Comparison of ENCODE assay signal across 28 cellular contexts in genomic region chr10:79932841-79933379, GRCh38. TPM values are rescaled to one million over a fixed set of nuclear protein-coding genes. Genes with fewer than 3 reads are reported as not detected.
"Had no signal": no experiment of that assay in that cellular context is flagged by ENCODE, and none has a peak within 500 bp of the region (broad histone marks: within the 10 kb centered on the region; RNA-seq: fewer than 3 reads in every experiment).

No MANE protein-coding gene starts in this region.

- H3K27me3 ChIP-seq: right atrium auricular region, thyroid gland had no signal

- ATAC-seq: heart right ventricle; left colon; naive thymus-derived CD8-positive, alpha-beta T cell; sciatic nerve; stimulated activated effector memory CD8-positive, alpha-beta T cell treated with anti-CD3 and anti-CD28 coated beads, Interleukin-12 subunit alpha, Interleukin-12 subunit beta, amount 100 ng/mL, for 72 hours had no signal

- H3K4me3 Mint-ChIP-seq: naive thymus-derived CD8-positive, alpha-beta T cell; nephron progenitor cell; stimulated activated effector memory CD8-positive, alpha-beta T cell treated with anti-CD3 and anti-CD28 coated beads, Interleukin-12 subunit alpha, Interleukin-12 subunit beta, amount 100 ng/mL, for 72 hours had no signal

- H3K9me3 ChIP-seq: esophagus muscularis mucosa, heart right ventricle, prostate gland, right atrium auricular region, stomach, thyroid gland had no signal

- H3K4me3 ChIP-seq: dorsolateral prefrontal cortex, esophagus muscularis mucosa, heart right ventricle, prostate gland, right atrium auricular region, smooth muscle cell, stomach, thyroid gland had no signal

- H3K4me1 ChIP-seq: right atrium auricular region, thyroid gland had no signal

- H3K27ac Mint-ChIP-seq: naive thymus-derived CD8-positive, alpha-beta T cell; nephron progenitor cell; stimulated activated effector memory CD8-positive, alpha-beta T cell treated with anti-CD3 and anti-CD28 coated beads, Interleukin-12 subunit alpha, Interleukin-12 subunit beta, amount 100 ng/mL, for 72 hours had no signal

- H3K36me3 Mint-ChIP-seq: naive thymus-derived CD8-positive, alpha-beta T cell; stimulated activated effector memory CD8-positive, alpha-beta T cell treated with anti-CD3 and anti-CD28 coated beads, Interleukin-12 subunit alpha, Interleukin-12 subunit beta, amount 100 ng/mL, for 72 hours had no signal

- H3K36me3 ChIP-seq: prostate gland, right atrium auricular region, thyroid gland had no signal

- DNase-seq: dorsolateral prefrontal cortex; effector CD4-positive, alpha-beta T cell; foreskin melanocyte; glutamatergic neuron; heart right ventricle; hippocampal formation; left colon; mammary epithelial cell; naive thymus-derived CD8-positive, alpha-beta T cell; nephron progenitor cell; nucleus accumbens; stimulated activated CD4-positive, alpha-beta T cell treated with anti-CD3 and anti-CD28 coated beads, Interleukin-2, amount 100 ng/mL, for 24 hours; stimulated activated CD4-positive, alpha-beta T cell treated with anti-CD3 and anti-CD28 coated beads, Interleukin-4, amount 100 ng/mL, for 24 hours; stimulated activated naive CD4-positive, alpha-beta T cell treated with Interleukin-2 at 50 U/mL for 16 hours; stomach; thyroid gland; trophoblast cell had no signal

- H3K27ac ChIP-seq: dorsolateral prefrontal cortex, esophagus muscularis mucosa, heart right ventricle, prostate gland, right atrium auricular region, stomach, thyroid gland had no signal

- H3K9me3 Mint-ChIP-seq: naive thymus-derived CD8-positive, alpha-beta T cell; nephron progenitor cell; stimulated activated effector memory CD8-positive, alpha-beta T cell treated with anti-CD3 and anti-CD28 coated beads, Interleukin-12 subunit alpha, Interleukin-12 subunit beta, amount 100 ng/mL, for 72 hours had no signal

- H3K4me1 Mint-ChIP-seq: nephron progenitor cell had no signal

RNA-seq across cellular contexts. Expression of gene SFTPD, which starts 16.0 kb away (rescaled TPM):
- total RNA-seq: epithelial cell of proximal tubule; fibroblast of lung; kidney epithelial cell; left colon; mesenteric fat pad; myocyte; naive thymus-derived CD8-positive, alpha-beta T cell had no signal
- polyA plus RNA-seq: fibroblast of lung; mammary epithelial cell; naive thymus-derived CD8-positive, alpha-beta T cell had no signal
